Comparison of ENCODE assay signal across 12 cellular contexts in genomic region chr17:15351925-15352324, GRCh38. TPM values are rescaled to one million over a fixed set of nuclear protein-coding genes. Genes with fewer than 3 reads are reported as not detected.
DNase-seq lines count a peak whose midpoint lies in the region; ATAC-seq lines count a peak whose summit lies in the region.
"Had no signal": no experiment of that assay in that cellular context is flagged by ENCODE, and none has a peak within 500 bp of the region (broad histone marks: within the 10 kb centered on the region; RNA-seq: fewer than 3 reads in every experiment).

No MANE protein-coding gene starts in this region.

- ATAC-seq in sciatic nerve (peak; percentile 94), HG03342 (IDR thresholded peaks at IDR 0.05; ENCODE audit: unreplicated experiment) (no peak), GM21786 (IDR thresholded peaks at IDR 0.05; ENCODE audit: unreplicated experiment) (no peak), HG03520 (IDR thresholded peaks at IDR 0.05; ENCODE audit: unreplicated experiment) (no peak), GM19467 (IDR thresholded peaks at IDR 0.05; ENCODE audit: unreplicated experiment) (no peak)

- DNase-seq in AG20443 (ENCODE audit: low spot score) (peak; percentile 86), RKO (ENCODE audit: low spot score) (peak; percentile 23), fibroblast of the conjunctiva (ENCODE audit: low read depth) (peak; percentile 79), sciatic nerve (ENCODE audit: low spot score) (no peak)
- DNase-seq: CD4-positive, alpha-beta memory T cell; NCI-H774 had no signal

- intact Hi-C loops in sciatic nerve (cut with DNase I): no loop called here

RNA-seq across cellular contexts. Expression of gene TEKT3, which starts 10.5 kb away (rescaled TPM):
- 3.5 TPM for total RNA-seq in sciatic nerve
- total RNA-seq: HT-29, mesenteric fat pad had no signal
